Comparison of ENCODE assay signal across 16 cellular contexts in the genomic region with DNA sequence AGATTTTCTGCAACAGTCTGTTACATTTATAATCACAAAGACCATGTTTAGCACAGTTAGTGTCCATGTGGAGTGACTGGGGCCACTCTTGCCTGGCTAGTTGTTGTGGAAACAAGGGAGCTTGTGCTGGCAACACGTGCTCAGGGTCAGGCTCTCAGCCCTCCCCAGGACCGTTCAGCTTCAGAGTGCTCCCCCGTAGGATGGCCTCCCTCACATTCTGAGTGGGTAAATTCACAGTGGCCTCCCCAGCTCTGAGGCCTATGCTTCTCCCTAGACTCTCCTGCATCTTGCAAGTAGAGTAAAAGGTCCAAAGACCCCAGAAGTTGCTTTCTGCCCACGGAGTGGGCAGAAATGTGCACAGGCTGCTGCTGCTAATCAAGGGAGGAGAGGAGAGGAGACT.
"Had no signal": no experiment of that assay in that cellular context is flagged by ENCODE, and none has a peak within 500 bp of the region (broad histone marks: within the 10 kb centered on the region; RNA-seq: fewer than 3 reads in every experiment).

No MANE protein-coding gene starts in this region.

- DNase-seq: activated CD4-positive, alpha-beta T cell treated with anti-CD3 and anti-CD28 coated beads, Interleukin-2, amount 50 U/mL, for 4 hours; activated gamma-delta T cell; activated T-cell treated with anti-CD3 and anti-CD28 coated beads for 4 hours; amygdala; nephron progenitor cell had no signal

- ATAC-seq: activated CD4-positive, CD25-positive, alpha-beta regulatory T cell treated with anti-CD3 and anti-CD28 coated beads, Interleukin-2, amount 50 U/mL, for 24 hours; heart left ventricle; stimulated activated effector memory CD8-positive, alpha-beta T cell treated with anti-CD3 and anti-CD28 coated beads, Interleukin-12 subunit alpha, Interleukin-12 subunit beta, amount 100 ng/mL, for 72 hours had no signal

- H3K36me3 Mint-ChIP-seq: activated naive CD8-positive, alpha-beta T cell; memory B cell; stimulated activated effector memory CD8-positive, alpha-beta T cell treated with anti-CD3 and anti-CD28 coated beads, Interleukin-12 subunit alpha, Interleukin-12 subunit beta, amount 100 ng/mL, for 72 hours had no signal

- H3K27ac ChIP-seq: dorsolateral prefrontal cortex, heart left ventricle, SJCRH30, skin epidermis, tibial nerve had no signal

- H3K36me3 ChIP-seq: SJCRH30, tibial nerve had no signal

- H3K4me1 ChIP-seq: tibial nerve had no signal

- H3K4me3 Mint-ChIP-seq: activated naive CD8-positive, alpha-beta T cell; brain; memory B cell; nephron progenitor cell; stimulated activated effector memory CD8-positive, alpha-beta T cell treated with anti-CD3 and anti-CD28 coated beads, Interleukin-12 subunit alpha, Interleukin-12 subunit beta, amount 100 ng/mL, for 72 hours; T-helper 2 cell treated with Interferon-gamma antibody and Interleukin-4, amounts not matched to agents 5 μg/mL and 100 μg/mL, for 36 hours had no signal

- H3K27me3 ChIP-seq: dorsolateral prefrontal cortex, heart left ventricle, tibial nerve had no signal

- H3K27me3 Mint-ChIP-seq: activated naive CD8-positive, alpha-beta T cell; brain; memory B cell had no signal

- H3K9me3 ChIP-seq: heart left ventricle had no signal

- H3K9me3 Mint-ChIP-seq: brain; memory B cell; nephron progenitor cell; stimulated activated effector memory CD8-positive, alpha-beta T cell treated with anti-CD3 and anti-CD28 coated beads, Interleukin-12 subunit alpha, Interleukin-12 subunit beta, amount 100 ng/mL, for 72 hours; T-helper 2 cell treated with Interferon-gamma antibody and Interleukin-4, amounts not matched to agents 5 μg/mL and 100 μg/mL, for 36 hours had no signal

- H3K4me1 Mint-ChIP-seq: brain; memory B cell; nephron progenitor cell; stimulated activated effector memory CD8-positive, alpha-beta T cell treated with anti-CD3 and anti-CD28 coated beads, Interleukin-12 subunit alpha, Interleukin-12 subunit beta, amount 100 ng/mL, for 72 hours had no signal

- H3K27ac Mint-ChIP-seq: activated naive CD8-positive, alpha-beta T cell; brain; memory B cell; nephron progenitor cell; stimulated activated effector memory CD8-positive, alpha-beta T cell treated with anti-CD3 and anti-CD28 coated beads, Interleukin-12 subunit alpha, Interleukin-12 subunit beta, amount 100 ng/mL, for 72 hours; T-helper 2 cell treated with Interferon-gamma antibody and Interleukin-4, amounts not matched to agents 5 μg/mL and 100 μg/mL, for 36 hours had no signal

- H3K4me3 ChIP-seq: dorsolateral prefrontal cortex, heart left ventricle, SJCRH30, skin epidermis, tibial nerve had no signal
